ENCODE assay signal across 15 cellular contexts in the genomic region with DNA sequence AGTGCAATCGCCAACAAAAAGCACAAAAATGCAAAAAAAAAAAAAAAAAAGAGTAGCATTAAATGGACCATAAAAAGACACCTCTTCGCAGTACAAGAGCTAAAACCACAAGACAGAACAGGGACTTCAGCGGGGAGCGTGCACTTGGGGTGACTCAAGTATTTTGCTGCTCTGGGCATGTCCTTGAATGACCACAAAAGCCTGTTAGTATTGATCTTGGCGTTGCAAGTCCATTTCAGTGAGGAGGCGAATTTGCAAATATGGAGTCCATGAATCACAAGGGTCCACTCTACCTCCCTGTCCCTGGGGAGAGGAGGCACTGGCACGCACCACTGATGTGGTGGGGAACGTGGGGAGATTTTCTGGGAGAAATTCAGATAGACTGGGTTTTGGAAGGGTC.
A peak's percentile ranks its signal among the peaks of the same experiment; 100 is the strongest.
DNase-seq lines count a peak whose midpoint lies in the region; ATAC-seq and TF ChIP-seq lines count a peak whose summit lies in the region.
"Had no signal": no experiment of that assay in that cellular context is flagged by ENCODE, and none has a peak within 500 bp of the region (broad histone marks: within the 10 kb centered on the region; RNA-seq: fewer than 3 reads in every experiment).

No MANE protein-coding gene starts in this region.

- in situ Hi-C loops in KBM-7 (cut with MboI; ENCODE audit: low pct_unique_long_range_greater_than_20kb, low sequenced_read_pairs) = no loop called here
- in situ Hi-C loops in astrocyte of the spinal cord (cut with HindIII; ENCODE audit: low sequenced_read_pairs) = no loop called here

- H2AFZ ChIP-seq in neuronal stem cell (ENCODE audit: low read length) = no peak overlapping the region
- H2AFZ ChIP-seq in trophoblast cell (ENCODE audit: insufficient read depth, low read length, poor library complexity) = no peak overlapping the region

- no peak overlapping the region for H4K91ac ChIP-seq in neuronal stem cell (ENCODE audit: low read depth, low read length, poor library complexity)
- H4K91ac ChIP-seq in trophoblast cell (ENCODE audit: low read depth, low read length) = no peak overlapping the region

- intact Hi-C loops in lower lobe of right lung (cut with DNase I) = no loop called here

- H3K36me3 ChIP-seq in lower lobe of right lung (no peaks in the 10 kb centered on the region), neuronal stem cell (replicated peaks in 1 of 2; ENCODE audit: control insufficient read depth in 2 of 2, insufficient read depth in 2 of 2, low read length in 2 of 2) (no peaks in the 10 kb centered on the region), trophoblast cell (ENCODE audit: control insufficient read depth in 1 of 2, insufficient read depth in 2 of 2, low read length in 2 of 2) (no peaks in the 10 kb centered on the region)
- H3K36me3 ChIP-seq: BLaER1 treated with 17β-estradiol and CSF1 and Interleukin-3, amounts not matched to agents 10 nM and 100 nM; esophagus muscularis mucosa had no signal

- peak; percentile 24 to 48 for ATAC-seq in lower lobe of right lung

- no peak overlapping the region for H4K12ac ChIP-seq in trophoblast cell (ENCODE audit: low read depth, low read length)

- H3K79me2 ChIP-seq in trophoblast cell (ENCODE audit: control insufficient read depth, insufficient read depth, low read length, poor library complexity) = no peaks in the 10 kb centered on the region

- H3K4ac ChIP-seq in neuronal stem cell (ENCODE audit: low read length) (no peak overlapping the region), trophoblast cell (ENCODE audit: low read depth, low read length) (no peak overlapping the region)

- H2AK5ac ChIP-seq in neuronal stem cell (ENCODE audit: low read depth, low read length) = no peak overlapping the region
- H2AK5ac ChIP-seq in trophoblast cell (ENCODE audit: low read length) = no peak overlapping the region

- no CpG with 5 or more reads among the region's 8 CpGs for WGBS in neuronal stem cell (ENCODE audit: extremely low coverage in 2 of 2, insufficient read length in 2 of 2, insufficient replicate concordance in 1 of 2), 2 donors
- WGBS in trophoblast cell (ENCODE audit: extremely low coverage, insufficient coverage, insufficient read length) = no CpG with 5 or more reads among the region's 8 CpGs

- no peak overlapping the region for H4K8ac ChIP-seq in neuronal stem cell (ENCODE audit: low read depth, low read length)
- H4K8ac ChIP-seq in trophoblast cell (ENCODE audit: low read depth, low read length) = no peak overlapping the region

- TF ChIP-seq CTCF in AG10803 (conservative IDR thresholded peaks at IDR 0.05; ENCODE audit: low read length) (no peak), astrocyte of the spinal cord (IDR thresholded peaks at IDR 0.05; ENCODE audit: low read depth, low read length) (no peak), lower lobe of right lung (IDR thresholded peaks at IDR 0.05) (no peak)

- H3K27me3 ChIP-seq in lower lobe of right lung (ENCODE audit: low read depth) (no peaks in the 10 kb centered on the region), neuronal stem cell (ENCODE audit: control insufficient read depth in 3 of 3, insufficient read depth in 3 of 3, low read depth in 1 of 3, low read length in 3 of 3) (peaks cover 0 to 52% (median 0%) of the 10 kb centered on the region in 3 experiments), trophoblast cell (ENCODE audit: insufficient read depth, low read length) (no peaks in the 10 kb centered on the region)
- H3K27me3 ChIP-seq: BLaER1 treated with 17β-estradiol and CSF1 and Interleukin-3, amounts not matched to agents 10 nM and 100 nM had no signal

- H3K9me3 ChIP-seq in lower lobe of right lung = no peaks in the 10 kb centered on the region
- H3K9me3 ChIP-seq in neuronal stem cell (replicated peaks in 1 of 2; ENCODE audit: control insufficient read depth in 2 of 2, insufficient read depth in 1 of 2, low read depth in 1 of 2, low read length in 2 of 2) = no peaks in the 10 kb centered on the region
- H3K9me3 ChIP-seq in trophoblast cell (ENCODE audit: insufficient read depth, low read depth, low read length) = no peaks in the 10 kb centered on the region
- H3K9me3 ChIP-seq: esophagus muscularis mucosa had no signal

- no peak overlapping the region for H3K14ac ChIP-seq in neuronal stem cell (ENCODE audit: low read length)
- no peak overlapping the region for H3K14ac ChIP-seq in trophoblast cell (ENCODE audit: low read length)

- H2BK12ac ChIP-seq in neuronal stem cell (ENCODE audit: low read length) = no peak overlapping the region
- H2BK12ac ChIP-seq in trophoblast cell (ENCODE audit: low read length) = no peak overlapping the region

- DNase-seq in AG10803 (ENCODE audit: low read depth) (peak; percentile 82), KBM-7 (peak; percentile 11), astrocyte of the spinal cord (ENCODE audit: low read depth, low spot score) (peak; percentile 98), lower lobe of right lung (no peak), neuronal stem cell (ENCODE audit: low spot score) (no peak), NCI-H510A (lab: John Stamatoyannopoulos, UW) (no peak), NCI-H2227 (lab: John Stamatoyannopoulos, UW; ENCODE audit: unreplicated experiment) (no peak), trophoblast cell (no peak)
- DNase-seq: activated T-cell treated with anti-CD3 and anti-CD28 coated beads, Interleukin-2, amount 50 U/mL, for 48 hours; central memory CD4-positive, alpha-beta T cell; naive B cell; stimulated activated CD4-positive, alpha-beta T cell treated with anti-CD3 and anti-CD28 coated beads, Interleukin-12 subunit alpha, Interleukin-12 subunit beta, amount 100 ng/mL, for 4 hours had no signal

- H3K23ac ChIP-seq in neuronal stem cell (ENCODE audit: low read depth, low read length, poor library complexity) = no peak overlapping the region
- no peak overlapping the region for H3K23ac ChIP-seq in trophoblast cell (ENCODE audit: low read length)

- H2BK15ac ChIP-seq in neuronal stem cell (ENCODE audit: low read length) = no peak overlapping the region

- peaks cover 45% of the 10 kb centered on the region for H3K4me1 ChIP-seq in lower lobe of right lung
- peaks cover 2 to 3% of the 10 kb centered on the region in 2 donors for H3K4me1 ChIP-seq in neuronal stem cell (ENCODE audit: control insufficient read depth in 2 of 2, insufficient read depth in 1 of 2, low read depth in 1 of 2, low read length in 2 of 2)
- peaks cover 2 to 9% of the 10 kb centered on the region in 2 experiments for H3K4me1 ChIP-seq in trophoblast cell (ENCODE audit: control insufficient read depth in 1 of 2, insufficient read depth in 2 of 2, low read length in 2 of 2)

- H3K79me1 ChIP-seq in neuronal stem cell (ENCODE audit: low read depth, low read length) = no peaks in the 10 kb centered on the region
- H3K79me1 ChIP-seq in trophoblast cell (ENCODE audit: low read length) = no peaks in the 10 kb centered on the region

- H3K4me3 ChIP-seq in AG10803 (ENCODE audit: low read length) (no peak overlapping the region), astrocyte of the spinal cord (ENCODE audit: low read depth, low read length) (no peak overlapping the region), lower lobe of right lung (no peak overlapping the region), neuronal stem cell (ENCODE audit: low read length in 2 of 2) (no peak overlapping the region), trophoblast cell (ENCODE audit: low read depth, low read length) (no peak overlapping the region)
- H3K4me3 ChIP-seq: BLaER1 treated with 17β-estradiol and CSF1 and Interleukin-3, amounts not matched to agents 10 nM and 100 nM; esophagus muscularis mucosa had no signal

- no peak overlapping the region for H3K18ac ChIP-seq in neuronal stem cell (ENCODE audit: low read length)
- no peak overlapping the region for H3K18ac ChIP-seq in trophoblast cell (ENCODE audit: low read length)

- H3K4me2 ChIP-seq in neuronal stem cell (ENCODE audit: insufficient read depth, low read length, poor library complexity, severe bottlenecking) (no peak overlapping the region), trophoblast cell (ENCODE audit: low read length) (no peak overlapping the region)

- no peak overlapping the region for H2BK5ac ChIP-seq in neuronal stem cell (ENCODE audit: low read length)
- H2BK5ac ChIP-seq in trophoblast cell (ENCODE audit: low read depth, low read length, poor library complexity) = no peak overlapping the region

- H3K27ac ChIP-seq in lower lobe of right lung (no peak overlapping the region), neuronal stem cell (replicated peaks; ENCODE audit: low read length) (no peak overlapping the region), trophoblast cell (ENCODE audit: low read depth, low read length) (no peak overlapping the region)
- H3K27ac ChIP-seq: esophagus muscularis mucosa, VCaP had no signal

- H3K9ac ChIP-seq in neuronal stem cell (ENCODE audit: low read depth, low read length, poor library complexity) (no peak overlapping the region), trophoblast cell (ENCODE audit: low read length) (no peak overlapping the region)

- H2BK120ac ChIP-seq in neuronal stem cell (ENCODE audit: low read depth, low read length) (no peak overlapping the region), trophoblast cell (ENCODE audit: insufficient read depth, low read length, poor library complexity) (no peak overlapping the region)

Comparison
In these comparisons a context has a peak if more than half of its experiments do, and no peak if none do; other contexts are left out.
1. DNase-seq: peak in AG10803 (single experiment), KBM-7 (single experiment) and astrocyte of the spinal cord (single experiment); none in lower lobe of right lung (single experiment), neuronal stem cell (single experiment), NCI-H510A (single experiment), NCI-H2227 (single experiment) and trophoblast cell (0 of 2).